Comparison of ENCODE assay signal across 13 cellular contexts in genomic region chr21:36180963-36181362, GRCh38.
"Had no signal": no experiment of that assay in that cellular context is flagged by ENCODE, and none has a peak within 500 bp of the region (broad histone marks: within the 10 kb centered on the region; RNA-seq: fewer than 3 reads in every experiment).

No MANE protein-coding gene starts in this region.

- H3K4me3 ChIP-seq: coronary artery, dorsolateral prefrontal cortex, lung, psoas muscle had no signal

- H3K4me1 ChIP-seq: psoas muscle had no signal

- H3K4me1 Mint-ChIP-seq: nephron had no signal

- H3K27me3 ChIP-seq: dorsolateral prefrontal cortex had no signal

- H3K27ac Mint-ChIP-seq: nephron had no signal

- H3K4me3 Mint-ChIP-seq: nephron had no signal

- H3K27ac ChIP-seq: coronary artery, psoas muscle had no signal

- DNase-seq: dorsolateral prefrontal cortex; effector CD8-positive, alpha-beta T cell; foreskin melanocyte; hippocampal formation; mesenchymal stem cell; retina; stimulated activated CD4-positive, alpha-beta T cell treated with anti-CD3 and anti-CD28 coated beads, Interleukin-2, amount 100 ng/mL, for 24 hours; stimulated activated CD4-positive, alpha-beta T cell treated with anti-CD3 and anti-CD28 coated beads, Interleukin-4, amount 100 ng/mL, for 4 hours; stimulated activated naive CD4-positive, alpha-beta T cell treated with Interleukin-2 at 50 U/mL for 16 hours had no signal
